ENCODE assay signal across 8 cellular contexts in the genomic region with DNA sequence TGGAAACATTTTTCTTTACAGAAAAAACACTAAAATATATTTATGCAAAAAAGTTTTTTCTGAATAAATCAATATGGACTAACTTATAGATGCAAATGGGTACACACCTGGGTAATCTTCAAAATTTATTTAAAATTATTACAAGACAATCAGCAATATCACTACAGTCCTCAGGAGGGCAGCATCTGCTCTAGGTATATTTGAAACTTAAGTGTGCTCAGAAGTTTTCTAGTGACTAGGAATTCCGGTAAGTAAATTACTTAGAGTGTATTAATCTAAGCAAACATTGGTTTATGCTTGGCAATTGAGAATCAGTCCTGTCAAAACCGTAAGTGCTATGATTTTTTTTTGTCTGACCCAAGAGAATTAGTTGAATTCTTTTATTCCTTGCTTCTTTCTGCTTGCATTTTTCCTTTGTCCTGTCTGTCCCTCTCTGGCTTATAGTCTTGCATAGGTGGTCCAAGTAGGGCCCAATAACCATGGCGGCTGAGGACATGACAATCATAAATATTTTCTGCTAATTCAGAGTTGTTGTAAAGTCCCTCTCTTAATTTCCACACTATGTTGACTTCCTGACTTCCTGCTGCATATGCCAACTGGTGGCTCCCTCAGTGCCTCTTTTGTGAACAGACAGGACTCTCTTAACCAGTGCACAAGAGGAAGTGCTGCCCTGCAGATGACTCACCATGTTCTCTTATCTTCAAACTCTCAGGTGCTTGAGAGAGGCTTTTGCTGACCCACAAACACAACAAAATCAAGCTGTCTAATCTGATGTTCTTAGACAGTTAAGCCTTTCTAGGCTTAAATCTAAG.
A peak's percentile ranks its signal among the peaks of the same experiment; 100 is the strongest.
DNase-seq lines count a peak whose midpoint lies in the region; TF ChIP-seq lines count a peak whose summit lies in the region.

No MANE protein-coding gene starts in this region.

- H3K27ac ChIP-seq in liver (ENCODE audit: low read depth in 1 of 2, low read length in 2 of 2) (peak overlapping the region in 1 of 2 donors; percentile 3), transverse colon (no peak overlapping the region)

- peak; percentile 85 to 87 for TF ChIP-seq RAD21 in liver (IDR thresholded peaks at IDR 0.05)

- H3K27me3 ChIP-seq in HAP-1 (ENCODE audit: low read depth) (no peaks in the 10 kb centered on the region), liver (ENCODE audit: control insufficient read depth in 4 of 4, insufficient read depth in 4 of 4, low read length in 3 of 4) (no peaks in the 10 kb centered on the region), transverse colon (no peaks in the 10 kb centered on the region)

- peak; percentile 61 for TF ChIP-seq CTCF in choroid plexus epithelial cell (conservative IDR thresholded peaks at IDR 0.05; ENCODE audit: low read depth, low read length)
- TF ChIP-seq CTCF in liver (IDR thresholded peaks at IDR 0.05; ENCODE audit: low read depth, low read length, missing input control) = peak; percentile 72
- TF ChIP-seq CTCF in transverse colon (IDR thresholded peaks at IDR 0.05) = peak; percentile 42 to 65 (median 55)

- no peak for TF ChIP-seq EP300 in transverse colon (IDR thresholded peaks at IDR 0.05; ENCODE audit: low read depth)

- 16% methylated on average over 3 of the region's 3 CpGs for WGBS in liver
- WGBS in transverse colon (ENCODE audit: low coverage in 1 of 2), 2 donors = 4 to 10% methylated on average over 3 of the region's 3 CpGs

- TF ChIP-seq POLR2A in transverse colon (IDR thresholded peaks at IDR 0.05) = no peak

- H3K36me3 ChIP-seq in HAP-1 (replicated peaks) = no peaks in the 10 kb centered on the region
- no peaks in the 10 kb centered on the region for H3K36me3 ChIP-seq in liver (ENCODE audit: control insufficient read depth in 4 of 4, insufficient read depth in 3 of 4, low read depth in 1 of 4, low read length in 3 of 4)
- H3K36me3 ChIP-seq in transverse colon = no peaks in the 10 kb centered on the region

- intact Hi-C loops in transverse colon (cut with DNase I; ENCODE audit: low total_unique reads) = loop anchor here (10.0 kb wide), 1 partner anchor 345 kb away; no protein-coding TSS in a partner anchor

- no peak overlapping the region for H3K4me3 ChIP-seq in HAP-1
- no peak overlapping the region for H3K4me3 ChIP-seq in choroid plexus epithelial cell (ENCODE audit: low read depth, low read length)
- H3K4me3 ChIP-seq in liver (ENCODE audit: low read depth in 1 of 3, low read length in 3 of 3) = no peak overlapping the region
- H3K4me3 ChIP-seq in transverse colon = no peak overlapping the region

- DNase-seq in ACHN (peak; percentile 53), GM03348 (ENCODE audit: low spot score) (peak; percentile 61), HAP-1 (ENCODE audit: low spot score in 2 of 2) (peak; percentile 35 to 48), Kasumi-1 (lab: John Stamatoyannopoulos, UW) (peak; percentile 93 to 94), RKO (ENCODE audit: low spot score) (peak; percentile 73), choroid plexus epithelial cell (ENCODE audit: low read depth) (peak; percentile 88), transverse colon (peak; percentile 11)

- in situ Hi-C loops in ACHN (cut with HindIII; ENCODE audit: low pct_ligation_motif_present, low pct_unique_long_range_greater_than_20kb, low sequenced_read_pairs) = no loop called here
- in situ Hi-C loops in HAP-1 (cut with MboI; ENCODE audit: low sequenced_read_pairs) = loop anchor here (10.0 kb wide), 1 partner anchor 345 kb away; no protein-coding TSS in a partner anchor
- in situ Hi-C loops in transverse colon (cut with MboI; ENCODE audit: low pct_ligation_motif_present in 1 of 4, low pct_unique_long_range_greater_than_20kb in 1 of 4, low sequenced_read_pairs in 3 of 4) = loop anchor here in 1 of 4 donors (10.0 kb wide), 1 partner anchor 345 kb away; no protein-coding TSS in a partner anchor

- no peak overlapping the region for H3K9ac ChIP-seq in liver (ENCODE audit: low read depth in 1 of 2, low read length in 2 of 2)

- H3K9me3 ChIP-seq in HAP-1 = no peaks in the 10 kb centered on the region
- no peaks in the 10 kb centered on the region for H3K9me3 ChIP-seq in liver (ENCODE audit: control insufficient read depth in 4 of 4, low read length in 3 of 4)
- no peaks in the 10 kb centered on the region for H3K9me3 ChIP-seq in transverse colon

- H3K4me1 ChIP-seq in HAP-1 (no peaks in the 10 kb centered on the region), liver (ENCODE audit: control insufficient read depth in 4 of 4, insufficient read depth in 4 of 4, low read length in 3 of 4) (peaks cover 0 to 4% (median 0%) of the 10 kb centered on the region in 4 donors), transverse colon (peaks cover 0 to 5% (median 4%) of the 10 kb centered on the region in 4 donors)

TF ChIP-seq in liver, 16 proteins besides CTCF, POLR2A, EP300 and RAD21:
- TF ChIP-seq ATF3 (IDR thresholded peaks at IDR 0.05) = no peak
- TF ChIP-seq HNF4A (conservative IDR thresholded peaks at IDR 0.05) = no peak
- no peak for TF ChIP-seq HNF4G (IDR thresholded peaks at IDR 0.05)
- TF ChIP-seq REST (IDR thresholded peaks at IDR 0.05) = no peak
- TF ChIP-seq EGR1 (IDR thresholded peaks at IDR 0.05; ENCODE audit: low read depth in 2 of 2) = no peak
- no peak for TF ChIP-seq FOXA2 (IDR thresholded peaks at IDR 0.05)
- TF ChIP-seq JUND (IDR thresholded peaks at IDR 0.05) = no peak
- no peak for TF ChIP-seq SP1 (IDR thresholded peaks at IDR 0.05)
- no peak for TF ChIP-seq RXRA (IDR thresholded peaks at IDR 0.05)

Comparison
In these comparisons a context has a peak if more than half of its experiments do, and no peak if none do; other contexts are left out.
1. DNase-seq: peak in every context shown above with its lines; median percentile 94 in Kasumi-1; 88 in choroid plexus epithelial cell; 73 in RKO; 61 in GM03348; 53 in ACHN; 42 in HAP-1; 11 in transverse colon.